17 cellular contexts compared by ENCODE assay signal in the genomic region with DNA sequence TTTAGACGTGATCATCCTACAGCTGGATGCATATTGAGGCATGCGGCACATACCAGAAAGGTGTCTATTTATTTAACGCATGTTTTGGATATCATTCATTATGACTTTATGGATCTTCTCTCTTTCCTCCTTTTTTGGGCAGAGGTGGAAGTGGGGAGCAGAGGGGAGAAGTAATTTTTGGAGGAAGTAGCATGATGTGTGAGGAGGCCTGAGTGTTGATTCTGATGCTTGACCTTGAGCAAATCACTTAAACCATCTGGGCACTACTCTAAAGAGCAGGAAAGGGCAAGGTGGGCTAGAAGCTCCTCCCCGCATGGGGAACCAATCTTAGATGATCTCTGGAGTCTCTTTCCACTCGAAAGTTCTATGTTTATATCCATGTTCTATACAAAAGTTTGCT.
DNase-seq lines count a peak whose midpoint lies in the region; TF ChIP-seq lines count a peak whose summit lies in the region.
"Had no signal": no experiment of that assay in that cellular context is flagged by ENCODE, and none has a peak within 500 bp of the region (broad histone marks: within the 10 kb centered on the region; RNA-seq: fewer than 3 reads in every experiment).

No MANE protein-coding gene starts in this region.

- H3K27ac ChIP-seq in HUES64 (ENCODE audit: low read depth, low read length) (no peak overlapping the region), mesendoderm (ENCODE audit: low read depth, low read length) (no peak overlapping the region), substantia nigra (ENCODE audit: low read depth, low read length, poor library complexity, severe bottlenecking) (peak overlapping the region; percentile 98)

- H3K36me3 ChIP-seq in HUES64 (ENCODE audit: insufficient read depth, low read length) (no peaks in the 10 kb centered on the region), mesendoderm (ENCODE audit: control insufficient read depth, insufficient read depth, low read length) (no peaks in the 10 kb centered on the region)

- no peak overlapping the region for H2BK5ac ChIP-seq in mesendoderm (ENCODE audit: low read length)

- H3K4me3 Mint-ChIP-seq in MCF 10A (ENCODE audit: unreplicated experiment) = no peak overlapping the region

- H4K8ac ChIP-seq in mesendoderm (ENCODE audit: low read depth, low read length) = no peak overlapping the region

- no TSS peak for BruUV-seq in MCF 10A (replicated peaks; lab: Mats Ljungman, UMichigan)

- 80% methylated on average over 5 of the region's 5 CpGs for WGBS in HUES64
- no CpG with 5 or more reads among the region's 5 CpGs for WGBS in mesendoderm (ENCODE audit: extremely low coverage, insufficient coverage, low lambda C conversion rate)

- no peak overlapping the region for H3K23ac ChIP-seq in mesendoderm (ENCODE audit: low read length)

- POLR2A ChIA-PET in MCF 10A (lab: Yijun Ruan, JAX) = interaction anchor here (0.6 to 1.1 kb wide), 6 partner anchors 12 to 947 kb away, joined by 3 to 5 read pairs (median 4); partner anchors contain the start of gene TAX1BP1

- H3K79me2 ChIP-seq in mesendoderm (ENCODE audit: control insufficient read depth, insufficient read depth, low read length) = peaks cover 1% of the 10 kb centered on the region

- peak overlapping the region; percentile 39 for H3K18ac ChIP-seq in mesendoderm (ENCODE audit: low read length)

- DNase-seq in MCF 10A (ENCODE audit: unreplicated experiment) (peak; percentile 9), mesendoderm (no peak), substantia nigra (lab: John Stamatoyannopoulos, UW) (no peak), COLO668 (lab: John Stamatoyannopoulos, UW; ENCODE audit: unreplicated experiment) (no peak), HuH-7.5 (ENCODE audit: low spot score) (no peak), posterior vena cava (ENCODE audit: low spot score) (no peak)
- DNase-seq: activated CD4-positive, CD25-positive, alpha-beta regulatory T cell treated with anti-CD3 and anti-CD28 coated beads, Interleukin-2, amount 50 U/mL, for 72 hours; activated T-cell treated with anti-CD3 and anti-CD28 coated beads, Interleukin-2, amount 50 U/mL, for 1 hour; Caco-2; effector CD8-positive, alpha-beta T cell; hypothalamus; KG1; mucosa of descending colon; NCI-H2081 treated with DMSO at 0.1 percent for 48 hours; NK-92 treated with Interleukin-12 subunit alpha and Interleukin-12 subunit beta, amount 100 ng/mL, for 24 hours; SW 1271 had no signal

- no peak for TF ChIP-seq CTCF in MCF 10A (IDR thresholded peaks at IDR 0.05; ENCODE audit: unreplicated experiment)

- H3K4me3 ChIP-seq in HUES64 (ENCODE audit: low read length) = peak overlapping the region; percentile 59; the same call in 1 of the 2 replicates
- no peak overlapping the region for H3K4me3 ChIP-seq in mesendoderm (ENCODE audit: low read length)
- H3K4me3 ChIP-seq: mucosa of descending colon had no signal

- H3K4ac ChIP-seq in mesendoderm (ENCODE audit: low read depth, low read length) = no peak overlapping the region

- H2AK5ac ChIP-seq in mesendoderm (ENCODE audit: low read length) = no peak overlapping the region

- no peaks in the 10 kb centered on the region for H3K9me3 ChIP-seq in HUES64 (ENCODE audit: insufficient read depth, low read depth, low read length)
- H3K9me3 ChIP-seq: Caco-2, mucosa of descending colon had no signal

- no peak overlapping the region for H3K4me2 ChIP-seq in mesendoderm (ENCODE audit: low read length)

- peaks cover 5% of the 10 kb centered on the region for H3K36me3 Mint-ChIP-seq in MCF 10A (ENCODE audit: insufficient read depth, unreplicated experiment)

- H3K9ac ChIP-seq in HUES64 (ENCODE audit: low read depth, low read length) (no peak overlapping the region), mesendoderm (ENCODE audit: low read length) (no peak overlapping the region)

- H3K4me1 ChIP-seq in HUES64 (ENCODE audit: insufficient read depth, low read length) (peaks cover 45% of the 10 kb centered on the region), mesendoderm (ENCODE audit: control insufficient read depth, low read depth, low read length) (no peaks in the 10 kb centered on the region)
- H3K4me1 ChIP-seq: Caco-2 had no signal

- CTCF ChIA-PET in MCF 10A (lab: Yijun Ruan, JAX) = no interaction called here

- no peaks in the 10 kb centered on the region for H3K27me3 Mint-ChIP-seq in MCF 10A (ENCODE audit: insufficient read depth, unreplicated experiment)

- H3K27me3 ChIP-seq in HUES64 (ENCODE audit: insufficient read depth, low read length) (no peaks in the 10 kb centered on the region), mesendoderm (ENCODE audit: insufficient read depth, low read length, poor library complexity) (no peaks in the 10 kb centered on the region)

- no peak overlapping the region for H2BK15ac ChIP-seq in mesendoderm (replicated peaks; ENCODE audit: low read depth)

- no peaks in the 10 kb centered on the region for H3K79me1 ChIP-seq in mesendoderm (ENCODE audit: low read length)

- intact Hi-C loops in MCF 10A (cut with micrococcal nuclease) = loop anchor here (5.0 kb wide), 5 partner anchors 60 to 300 kb away; no protein-coding TSS in a partner anchor
- intact Hi-C loops in posterior vena cava (cut with DNase I) = loop anchor here in 1 of 2 donors (10.0 kb wide), 1 partner anchor 283 kb away; no protein-coding TSS in a partner anchor

- no peak overlapping the region for H4K5ac ChIP-seq in mesendoderm (ENCODE audit: low read length)

- H3K4me1 Mint-ChIP-seq in MCF 10A (ENCODE audit: insufficient read depth, unreplicated experiment) = peaks cover 9% of the 10 kb centered on the region

- no peak overlapping the region for H2BK120ac ChIP-seq in mesendoderm (ENCODE audit: low read depth, low read length)

- H3K27ac Mint-ChIP-seq in MCF 10A (ENCODE audit: low read depth, unreplicated experiment) = no peak overlapping the region

- no peak overlapping the region for H3K56ac ChIP-seq in mesendoderm (ENCODE audit: low read length)

- no peaks in the 10 kb centered on the region for H3K9me3 Mint-ChIP-seq in MCF 10A (ENCODE audit: unreplicated experiment)
